ENCODE assay signal across 40 cellular contexts in the genomic region with DNA sequence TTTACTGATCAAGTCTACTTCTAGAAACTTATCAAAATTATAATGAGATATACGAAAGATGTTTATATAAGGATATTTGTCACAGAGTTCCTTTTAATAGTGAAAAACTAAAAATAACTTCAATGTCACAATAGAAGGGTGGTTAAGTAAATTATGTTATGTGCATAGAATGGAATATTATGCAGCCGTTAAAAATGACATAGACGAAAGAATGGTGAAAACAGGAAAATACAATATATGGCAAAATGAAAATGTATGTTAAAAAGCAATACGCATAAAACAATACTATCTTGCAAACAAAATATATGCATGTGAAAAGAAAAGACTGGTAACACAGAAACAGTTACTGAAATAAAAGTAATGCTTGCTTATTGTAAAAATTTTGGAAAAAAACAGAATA. TPM values are rescaled to one million over a fixed set of nuclear protein-coding genes. Genes with fewer than 3 reads are reported as not detected.
"Had no signal": no experiment of that assay in that cellular context is flagged by ENCODE, and none has a peak within 500 bp of the region (broad histone marks: within the 10 kb centered on the region; RNA-seq: fewer than 3 reads in every experiment).

No MANE protein-coding gene starts in this region.

- H3K9me3 ChIP-seq: MG63 had no signal

- DNase-seq: Karpas-422, Kasumi-1, MG63, MM.1S, MV-4-11, NCI-H1048, NCI-H1092, NCI-H1092 treated with DMSO at 0.1 percent for 48 hours, NCI-H1105, NCI-H1105 treated with DMSO at 0.1 percent for 48 hours, NCI-H1417, NCI-H1417 treated with DMSO at 0.1 percent for 48 hours, NCI-H1436, NCI-H1436 treated with DMSO at 0.1 percent for 48 hours, NCI-H146, NCI-H1694, NCI-H1694 treated with DMSO at 0.1 percent for 48 hours, NCI-H187, NCI-H187 treated with DMSO at 0.1 percent for 48 hours, NCI-H1930, NCI-H2029, NCI-H2029 treated with DMSO at 0.1 percent for 48 hours, NCI-H2081, NCI-H2081 treated with DMSO at 0.1 percent for 48 hours, NCI-H2107, NCI-H2171, NCI-H2171 treated with DMSO at 0.1 percent for 48 hours, NCI-H2227 treated with DMSO at 0.1 percent for 48 hours, NCI-H226, NCI-H345, NCI-H446, NCI-H446 treated with DMSO at 0.1 percent for 48 hours, NCI-H510A, NCI-H510A treated with DMSO at 0.1 percent for 48 hours, NCI-H524, NCI-H524 treated with DMSO at 0.1 percent for 48 hours had no signal

- H3K4me3 ChIP-seq: MG63 had no signal

- H3K27me3 ChIP-seq: MG63 had no signal

RNA-seq across cellular contexts. Expression of gene SASH3, which starts 44.9 kb away (rescaled TPM):
- total RNA-seq: LHCN-M2, M059J, MCF 10A, NCI-H460 had no signal
